Comparison of ENCODE assay signal across 15 cellular contexts in the genomic region with DNA sequence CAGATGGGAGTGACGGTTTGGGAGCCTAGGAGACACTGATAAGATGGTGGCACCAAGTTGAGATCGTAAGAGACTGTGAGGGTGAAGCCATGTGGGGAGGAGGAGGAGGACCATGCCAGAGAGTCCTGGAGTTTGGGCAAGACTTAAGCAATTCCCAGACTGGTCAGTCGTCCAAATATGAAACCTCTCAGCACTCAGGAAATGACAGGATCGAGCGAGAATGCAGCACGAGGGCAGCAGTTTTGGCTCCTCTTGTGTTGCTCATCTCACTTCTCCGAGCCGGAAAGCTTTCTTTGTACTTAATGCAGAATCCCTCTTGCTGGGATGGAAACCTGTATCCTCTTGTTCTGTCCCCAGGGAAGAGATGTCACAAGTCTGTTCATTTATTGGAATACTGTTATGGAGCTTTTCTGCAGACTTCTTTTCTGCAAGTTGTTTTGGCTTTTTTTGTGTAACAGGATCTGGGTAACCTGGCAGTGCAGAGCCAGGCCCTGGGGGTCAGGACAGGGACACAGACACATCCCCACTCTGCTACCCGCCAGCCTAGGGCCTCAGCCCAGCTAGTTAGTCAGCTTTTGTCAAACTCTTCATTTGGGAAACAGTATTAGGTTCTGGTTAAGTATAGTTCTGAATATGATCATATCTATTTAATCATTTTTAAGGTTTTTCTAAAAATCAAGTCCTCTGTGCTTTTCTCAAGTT. TPM values are rescaled to one million over a fixed set of nuclear protein-coding genes. Genes with fewer than 3 reads are reported as not detected.
DNase-seq lines count a peak whose midpoint lies in the region; TF ChIP-seq lines count a peak whose summit lies in the region.
"Had no signal": no experiment of that assay in that cellular context is flagged by ENCODE, and none has a peak within 500 bp of the region (broad histone marks: within the 10 kb centered on the region; RNA-seq: fewer than 3 reads in every experiment).

No MANE protein-coding gene starts in this region.

- no peaks in the 10 kb centered on the region for H3K9me2 ChIP-seq in hepatocyte (replicated peaks; ENCODE audit: insufficient read depth)

- H3K27me3 ChIP-seq in SJSA1 (replicated peaks): no peaks in the 10 kb centered on the region
- H3K27me3 ChIP-seq in HAP-1 (ENCODE audit: low read depth): peaks cover 4% of the 10 kb centered on the region
- H3K27me3 ChIP-seq in hepatocyte: peaks cover 5% of the 10 kb centered on the region

- H3K4me3 ChIP-seq in SJSA1 (no peak overlapping the region), fibroblast of pulmonary artery (replicated peaks; ENCODE audit: low read depth, low read length) (no peak overlapping the region), skeletal muscle cell (ENCODE audit: low read depth, low read length) (no peak overlapping the region), HAP-1 (no peak overlapping the region), hepatocyte (no peak overlapping the region)
- H3K4me3 ChIP-seq: skin epidermis had no signal

- TF ChIP-seq CTCF in fibroblast of pulmonary artery (IDR thresholded peaks at IDR 0.05; ENCODE audit: low read length, missing control alignments) (no peak), hepatocyte (IDR thresholded peaks at IDR 0.05; ENCODE audit: poor library complexity) (no peak)

- H3K9me3 ChIP-seq in SJSA1 (replicated peaks) (no peaks in the 10 kb centered on the region), HAP-1 (no peaks in the 10 kb centered on the region; the same call in 1 of the 2 replicates), hepatocyte (ENCODE audit: low read depth) (no peaks in the 10 kb centered on the region)

- H3K4me2 ChIP-seq in hepatocyte: no peak overlapping the region

- H3K4me1 ChIP-seq in SJSA1 (replicated peaks): peaks cover 31% of the 10 kb centered on the region
- no peaks in the 10 kb centered on the region for H3K4me1 ChIP-seq in HAP-1
- no peaks in the 10 kb centered on the region for H3K4me1 ChIP-seq in hepatocyte (ENCODE audit: insufficient read depth)

- in situ Hi-C loops in HAP-1 (cut with MboI; ENCODE audit: low sequenced_read_pairs): no loop called here

- H3K36me3 ChIP-seq in SJSA1 (peaks cover 3% of the 10 kb centered on the region; the same call in 1 of the 2 replicates), HAP-1 (replicated peaks) (no peaks in the 10 kb centered on the region), hepatocyte (replicated peaks; ENCODE audit: insufficient read depth, low read depth) (no peaks in the 10 kb centered on the region)

- whole genome bisulfite sequencing in hepatocyte (ENCODE audit: low lambda C conversion rate, missing lambda C conversion rate): 75% methylated on average over 9 of the region's 9 CpGs

- peak; percentile 90 for DNase-seq in GM03348 (ENCODE audit: low spot score)
- DNase-seq in SJSA1 (ENCODE audit: low read depth in 1 of 2, low spot score in 2 of 2): peak; percentile 76 to 79
- peak; percentile 95 for DNase-seq in fibroblast of pulmonary artery (ENCODE audit: low read depth)
- peak; percentile 78 for DNase-seq in skeletal muscle cell (ENCODE audit: low read depth)
- DNase-seq in NCI-H2196 treated with DMSO at 0.1 percent for 48 hours (lab: John Stamatoyannopoulos, UW; ENCODE audit: unreplicated experiment): no peak
- no peak for DNase-seq in HAP-1 (ENCODE audit: low spot score in 2 of 2)
- DNase-seq in NCI-H187 treated with DMSO at 0.1 percent for 48 hours (lab: John Stamatoyannopoulos, UW): no peak
- DNase-seq in hepatocyte (ENCODE audit: low spot score): no peak
- DNase-seq: activated CD4-positive, alpha-beta T cell treated with anti-CD3 and anti-CD28 coated beads, Interleukin-2, amount 10 ng/mL, durations not matched to agents 24 days and 14 days; activated effector memory CD4-positive, alpha-beta T cell treated with anti-CD3 and anti-CD28 coated beads, Interleukin-2, amount 50 U/mL, for 16 hours; NCI-H1048 had no signal

- no peak overlapping the region for H2AFZ ChIP-seq in hepatocyte

- peak overlapping the region; percentile 78 for H3K27ac ChIP-seq in SJSA1
- H3K27ac ChIP-seq in hepatocyte: no peak overlapping the region
- H3K27ac ChIP-seq: HL-60 had no signal

- no peaks in the 10 kb centered on the region for H3K79me2 ChIP-seq in hepatocyte

- no peaks in the 10 kb centered on the region for H4K20me1 ChIP-seq in hepatocyte (ENCODE audit: insufficient read depth, poor library complexity, severe bottlenecking)

RNA-seq across cellular contexts. Expression of gene FNDC1, which starts 34.3 kb away (rescaled TPM):
- 4.9 and 5.7 TPM in 2 replicates for total RNA-seq in SJSA1 (2014; rRNA removed; shearing (Covaris generic))
- total RNA-seq in hepatocyte: 1.3 TPM in 2 replicates
- 0.84 and 1.7 TPM in 2 replicates for polyA plus RNA-seq in hepatocyte
- total RNA-seq: activated CD4-positive, alpha-beta T cell treated with anti-CD3 and anti-CD28 coated beads, Interleukin-2, amount 10 ng/mL, durations not matched to agents 24 days and 14 days; dermis microvascular lymphatic vessel endothelial cell; mononuclear cell had no signal

Comparison
In these comparisons a context has a peak if more than half of its experiments do, and no peak if none do; other contexts are left out.
1. DNase-seq: peak in GM03348 (single experiment), SJSA1 (2 of 2), fibroblast of pulmonary artery (single experiment) and skeletal muscle cell (single experiment); none in NCI-H2196 treated with DMSO at 0.1 percent for 48 hours (single experiment), HAP-1 (0 of 2), NCI-H187 treated with DMSO at 0.1 percent for 48 hours (single experiment) and hepatocyte (single experiment).